18 cellular contexts compared by ENCODE assay signal in the genomic region with DNA sequence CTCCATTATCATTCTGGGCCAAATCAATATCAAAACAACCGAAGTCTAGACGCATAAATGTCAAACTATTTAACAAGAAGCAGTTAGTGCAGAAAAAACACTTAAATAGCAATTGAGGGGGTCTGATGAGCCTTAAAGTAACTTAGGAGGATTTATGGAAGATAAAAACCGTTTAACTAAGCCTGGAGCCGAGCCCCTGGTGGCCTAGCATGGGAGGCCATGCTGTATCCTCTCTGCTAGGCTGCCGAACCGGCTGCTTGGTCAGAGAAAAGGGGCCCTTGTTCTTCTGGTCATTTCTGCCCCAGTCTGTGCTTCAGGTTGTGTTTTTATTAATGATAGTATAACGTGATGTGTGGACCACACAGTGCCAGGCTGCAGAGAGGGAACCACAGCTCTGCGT.
DNase-seq lines count a peak whose midpoint lies in the region; ATAC-seq and TF ChIP-seq lines count a peak whose summit lies in the region.
"Had no signal": no experiment of that assay in that cellular context is flagged by ENCODE, and none has a peak within 500 bp of the region (broad histone marks: within the 10 kb centered on the region; RNA-seq: fewer than 3 reads in every experiment).

No MANE protein-coding gene starts in this region.

- H3K27ac Mint-ChIP-seq in GM23338 (no peak overlapping the region; the same call in 1 of the 2 replicates), WTC11 (no peak overlapping the region), progenitor cell of endocrine pancreas (no peak overlapping the region)

- no peaks in the 10 kb centered on the region for H4K20me1 ChIP-seq in GM23338 (replicated peaks; ENCODE audit: insufficient read depth)

- DNase-seq in BE2C = no peak
- DNase-seq in GM23338 (ENCODE audit: low spot score) = no peak
- DNase-seq in WTC11 (ENCODE audit: low spot score) = no peak
- no peak for DNase-seq in progenitor cell of endocrine pancreas (ENCODE audit: low spot score, unreplicated experiment)
- DNase-seq in suprapubic skin (ENCODE audit: low spot score in 2 of 2) = no peak
- no peak for DNase-seq in DMS79 treated with DMSO at 0.1 percent for 48 hours (lab: John Stamatoyannopoulos, UW)
- DNase-seq: DND-41, HCEC 1CT, KBM-7, NCI-H1105 treated with DMSO at 0.1 percent for 48 hours, NCI-H187, NCI-H226, NCI-H524, PC-9 had no signal

- WGBS in suprapubic skin = 61% methylated on average over 8 of the region's 8 CpGs

- TF ChIP-seq EP300 in suprapubic skin (IDR thresholded peaks at IDR 0.05) = no peak

- ATAC-seq in GM23338 (peak; percentile 73), WTC11 (peak; percentile 48), HG03457 (IDR thresholded peaks at IDR 0.05; ENCODE audit: unreplicated experiment) (no peak)

- H3F3A ChIP-seq in GM23338 (replicated peaks; ENCODE audit: low read depth) = no peaks in the 10 kb centered on the region

- H3K4me1 ChIP-seq in BE2C (no peaks in the 10 kb centered on the region), GM23338 (ENCODE audit: insufficient read depth) (peaks cover 6% of the 10 kb centered on the region; the same call in 1 of the 2 replicates), suprapubic skin (no peaks in the 10 kb centered on the region)
- H3K4me1 ChIP-seq: A549 had no signal

- H3K36me3 ChIP-seq in BE2C (no peaks in the 10 kb centered on the region), GM23338 (ENCODE audit: insufficient read depth) (no peaks in the 10 kb centered on the region), suprapubic skin (no peaks in the 10 kb centered on the region)

- H3K4me3 Mint-ChIP-seq in GM23338 (no peak overlapping the region), WTC11 (no peak overlapping the region), progenitor cell of endocrine pancreas (ENCODE audit: low read depth) (no peak overlapping the region)

- TF ChIP-seq CTCF in BE2C (IDR thresholded peaks at IDR 0.05; ENCODE audit: low read depth, low read length) (peak; percentile 12; the same call in 1 of the 2 replicates), GM23338 (conservative IDR thresholded peaks at IDR 0.05; ENCODE audit: low read depth in 2 of 2) (peak in 1 of 2 experiments; percentile 30; a peak in 1 of 4 replicates), WTC11 (IDR thresholded peaks at IDR 0.05) (no peak), progenitor cell of endocrine pancreas (IDR thresholded peaks at IDR 0.05; ENCODE audit: unreplicated experiment) (peak; percentile 29), suprapubic skin (IDR thresholded peaks at IDR 0.05) (no peak)

- H3K27me3 ChIP-seq in BE2C = no peaks in the 10 kb centered on the region; the same call in none of the 2 replicates
- H3K27me3 ChIP-seq in GM23338 (ENCODE audit: insufficient read depth) = no peaks in the 10 kb centered on the region
- H3K27me3 ChIP-seq in suprapubic skin = peaks cover 41% of the 10 kb centered on the region

- H3K27me3 Mint-ChIP-seq in GM23338 (ENCODE audit: insufficient read depth, low read depth, poor library complexity) = peaks cover 9% of the 10 kb centered on the region
- peaks cover 40% of the 10 kb centered on the region for H3K27me3 Mint-ChIP-seq in WTC11 (ENCODE audit: low read depth)
- H3K27me3 Mint-ChIP-seq in progenitor cell of endocrine pancreas = peaks cover 54% of the 10 kb centered on the region

- no peaks in the 10 kb centered on the region for H3K79me2 ChIP-seq in GM23338 (replicated peaks; ENCODE audit: insufficient read depth)

- H3K9me3 Mint-ChIP-seq in GM23338 (no peaks in the 10 kb centered on the region), WTC11 (peaks cover 7% of the 10 kb centered on the region), progenitor cell of endocrine pancreas (ENCODE audit: low read depth) (no peaks in the 10 kb centered on the region)

- TF ChIP-seq POLR2A in suprapubic skin (IDR thresholded peaks at IDR 0.05) = no peak

- no peaks in the 10 kb centered on the region; the same call in 2 of the 3 replicates for H3K36me3 Mint-ChIP-seq in GM23338 (ENCODE audit: low read depth)
- H3K36me3 Mint-ChIP-seq in WTC11 = no peaks in the 10 kb centered on the region
- H3K36me3 Mint-ChIP-seq in progenitor cell of endocrine pancreas (ENCODE audit: insufficient read depth) = no peaks in the 10 kb centered on the region

- H3K27ac ChIP-seq in GM23338 (ENCODE audit: low read depth) = no peak overlapping the region
- H3K27ac ChIP-seq in suprapubic skin = no peak overlapping the region
- H3K27ac ChIP-seq: A549, C4-2B, PC-9, RWPE1 had no signal

- H3K4me3 ChIP-seq in BE2C (ENCODE audit: low read depth, low read length) = no peak overlapping the region
- H3K4me3 ChIP-seq in GM23338 = no peak overlapping the region
- H3K4me3 ChIP-seq in suprapubic skin = no peak overlapping the region
- H3K4me3 ChIP-seq: A549, PC-9 had no signal

- no peaks in the 10 kb centered on the region for H3K9me2 ChIP-seq in GM23338 (ENCODE audit: insufficient read depth)

- H3K4me1 Mint-ChIP-seq in GM23338 (peaks cover 26% of the 10 kb centered on the region), WTC11 (peaks cover 15% of the 10 kb centered on the region), progenitor cell of endocrine pancreas (ENCODE audit: low read depth) (peaks cover 2% of the 10 kb centered on the region)

- H2AFZ ChIP-seq in GM23338 = no peak overlapping the region
- H2AFZ ChIP-seq: PC-9 had no signal

- POLR2A ChIA-PET in WTC11 (lab: Charles Lee) = no interaction called here

- CTCF ChIA-PET in WTC11 (lab: Charles Lee) = interaction anchor here (1.1 to 1.7 kb wide), 5 partner anchors 10 to 253 kb away, joined by 4 to 13 read pairs (median 6); no protein-coding TSS in a partner anchor

- H3K9me3 ChIP-seq in BE2C = no peaks in the 10 kb centered on the region
- H3K9me3 ChIP-seq in suprapubic skin = no peaks in the 10 kb centered on the region
- H3K9me3 ChIP-seq: A549 had no signal

- peak overlapping the region; percentile 55; the same call in 1 of the 2 replicates for H3K4me2 ChIP-seq in GM23338
- H3K4me2 ChIP-seq: A549, PC-9 had no signal

TF ChIP-seq in GM23338, 12 proteins besides CTCF, POLR2A, EP300 and RAD21 (continues in another document):
- no peak for TF ChIP-seq NANOG (IDR thresholded peaks at IDR 0.05; ENCODE audit: borderline replicate concordance)
- TF ChIP-seq CREB1 (CRISPR knock-in tag; IDR thresholded peaks at IDR 0.05; ENCODE audit: low read depth) = no peak
- TF ChIP-seq POLR2AphosphoS5 (IDR thresholded peaks at IDR 0.05; ENCODE audit: low read depth) = no peak
- TF ChIP-seq, protein P1, sequence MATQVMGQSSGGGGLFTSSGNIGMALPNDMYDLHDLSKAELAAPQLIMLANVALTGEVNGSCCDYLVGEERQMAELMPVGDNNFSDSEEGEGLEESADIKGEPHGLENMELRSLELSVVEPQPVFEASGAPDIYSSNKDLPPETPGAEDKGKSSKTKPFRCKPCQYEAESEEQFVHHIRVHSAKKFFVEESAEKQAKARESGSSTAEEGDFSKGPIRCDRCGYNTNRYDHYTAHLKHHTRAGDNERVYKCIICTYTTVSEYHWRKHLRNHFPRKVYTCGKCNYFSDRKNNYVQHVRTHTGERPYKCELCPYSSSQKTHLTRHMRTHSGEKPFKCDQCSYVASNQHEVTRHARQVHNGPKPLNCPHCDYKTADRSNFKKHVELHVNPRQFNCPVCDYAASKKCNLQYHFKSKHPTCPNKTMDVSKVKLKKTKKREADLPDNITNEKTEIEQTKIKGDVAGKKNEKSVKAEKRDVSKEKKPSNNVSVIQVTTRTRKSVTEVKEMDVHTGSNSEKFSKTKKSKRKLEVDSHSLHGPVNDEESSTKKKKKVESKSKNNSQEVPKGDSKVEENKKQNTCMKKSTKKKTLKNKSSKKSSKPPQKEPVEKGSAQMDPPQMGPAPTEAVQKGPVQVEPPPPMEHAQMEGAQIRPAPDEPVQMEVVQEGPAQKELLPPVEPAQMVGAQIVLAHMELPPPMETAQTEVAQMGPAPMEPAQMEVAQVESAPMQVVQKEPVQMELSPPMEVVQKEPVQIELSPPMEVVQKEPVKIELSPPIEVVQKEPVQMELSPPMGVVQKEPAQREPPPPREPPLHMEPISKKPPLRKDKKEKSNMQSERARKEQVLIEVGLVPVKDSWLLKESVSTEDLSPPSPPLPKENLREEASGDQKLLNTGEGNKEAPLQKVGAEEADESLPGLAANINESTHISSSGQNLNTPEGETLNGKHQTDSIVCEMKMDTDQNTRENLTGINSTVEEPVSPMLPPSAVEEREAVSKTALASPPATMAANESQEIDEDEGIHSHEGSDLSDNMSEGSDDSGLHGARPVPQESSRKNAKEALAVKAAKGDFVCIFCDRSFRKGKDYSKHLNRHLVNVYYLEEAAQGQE (IDR thresholded peaks at IDR 0.05; ENCODE audit: unreplicated experiment) = no peak
- no peak for TF ChIP-seq JUNB (IDR thresholded peaks at IDR 0.05; ENCODE audit: unreplicated experiment)

TF ChIP-seq in WTC11, 78 proteins besides CTCF, POLR2A, EP300 and RAD21 (continues in another document):
- TF ChIP-seq, protein P2, sequence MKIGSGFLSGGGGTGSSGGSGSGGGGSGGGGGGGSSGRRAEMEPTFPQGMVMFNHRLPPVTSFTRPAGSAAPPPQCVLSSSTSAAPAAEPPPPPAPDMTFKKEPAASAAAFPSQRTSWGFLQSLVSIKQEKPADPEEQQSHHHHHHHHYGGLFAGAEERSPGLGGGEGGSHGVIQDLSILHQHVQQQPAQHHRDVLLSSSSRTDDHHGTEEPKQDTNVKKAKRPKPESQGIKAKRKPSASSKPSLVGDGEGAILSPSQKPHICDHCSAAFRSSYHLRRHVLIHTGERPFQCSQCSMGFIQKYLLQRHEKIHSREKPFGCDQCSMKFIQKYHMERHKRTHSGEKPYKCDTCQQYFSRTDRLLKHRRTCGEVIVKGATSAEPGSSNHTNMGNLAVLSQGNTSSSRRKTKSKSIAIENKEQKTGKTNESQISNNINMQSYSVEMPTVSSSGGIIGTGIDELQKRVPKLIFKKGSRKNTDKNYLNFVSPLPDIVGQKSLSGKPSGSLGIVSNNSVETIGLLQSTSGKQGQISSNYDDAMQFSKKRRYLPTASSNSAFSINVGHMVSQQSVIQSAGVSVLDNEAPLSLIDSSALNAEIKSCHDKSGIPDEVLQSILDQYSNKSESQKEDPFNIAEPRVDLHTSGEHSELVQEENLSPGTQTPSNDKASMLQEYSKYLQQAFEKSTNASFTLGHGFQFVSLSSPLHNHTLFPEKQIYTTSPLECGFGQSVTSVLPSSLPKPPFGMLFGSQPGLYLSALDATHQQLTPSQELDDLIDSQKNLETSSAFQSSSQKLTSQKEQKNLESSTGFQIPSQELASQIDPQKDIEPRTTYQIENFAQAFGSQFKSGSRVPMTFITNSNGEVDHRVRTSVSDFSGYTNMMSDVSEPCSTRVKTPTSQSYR (CRISPR knock-in tag; IDR thresholded peaks at IDR 0.05) = no peak
- TF ChIP-seq SMAD4 (CRISPR knock-in tag; IDR thresholded peaks at IDR 0.05) (no peak), NR1H2 (CRISPR knock-in tag; IDR thresholded peaks at IDR 0.05) (no peak), EMX1 (CRISPR knock-in tag; IDR thresholded peaks at IDR 0.05) (no peak)

Comparison
In these comparisons a context has a peak if more than half of its experiments do, and no peak if none do; other contexts are left out.
1. CTCF ChIP-seq: peak in BE2C (single experiment) and progenitor cell of endocrine pancreas (single experiment); none in WTC11 (single experiment) and suprapubic skin (0 of 2).